Comparison of ENCODE assay signal across 8 cellular contexts in genomic region chr22:45441158-45441557, GRCh38. TPM values are rescaled to one million over a fixed set of nuclear protein-coding genes. Genes with fewer than 3 reads are reported as not detected.
A peak's percentile ranks its signal among the peaks of the same experiment; 100 is the strongest.
DNase-seq lines count a peak whose midpoint lies in the region; ATAC-seq, FAIRE-seq and TF ChIP-seq lines count a peak whose summit lies in the region.

No MANE protein-coding gene starts in this region.

- BruUV-seq in endothelial cell of umbilical vein (replicated peaks; lab: Mats Ljungman, UMichigan), result no TSS peak

- POLR2A ChIA-PET in endothelial cell of umbilical vein (lab: Charles Lee), result no interaction called here

- FAIRE-seq in endothelial cell of umbilical vein (lab: Jason Lieb, UNC), result no peak

- H3K27me3 ChIP-seq in WERI-Rb-1 (ENCODE audit: insufficient read depth, low read depth, severe bottlenecking) (no peaks in the 10 kb centered on the region), endothelial cell of umbilical vein (ENCODE audit: control insufficient read depth in 2 of 2, insufficient read depth in 2 of 2, low read length in 2 of 2) (peaks cover 0 to 3% of the 10 kb centered on the region in 2 experiments), aorta (ENCODE audit: control insufficient read depth in 1 of 2, insufficient read depth in 2 of 2, low read length in 1 of 2) (no peaks in the 10 kb centered on the region)

- no peaks in the 10 kb centered on the region for H3K9me1 ChIP-seq in endothelial cell of umbilical vein (replicated peaks; ENCODE audit: control insufficient read depth, extremely low read depth, insufficient read depth, low read length)

- TF ChIP-seq CTCF in NB4 (IDR thresholded peaks at IDR 0.05; ENCODE audit: low read depth, low read length), result peak; percentile 67
- peak; percentile 88 for TF ChIP-seq CTCF in WERI-Rb-1 (IDR thresholded peaks at IDR 0.05; ENCODE audit: low read depth, low read length)
- peak; percentile 37 to 64 for TF ChIP-seq CTCF in endothelial cell of umbilical vein (IDR thresholded peaks at IDR 0.05; ENCODE audit: extremely low read depth in 1 of 2, insufficient read depth in 1 of 2, low read depth in 1 of 2, low read length in 2 of 2)
- peak; percentile 29 for TF ChIP-seq CTCF in mucosa of descending colon (IDR thresholded peaks at IDR 0.05)

- WGBS in aorta, 2 donors, result 30 to 37% methylated on average over 9 of the region's 9 CpGs

- H3K9me3 ChIP-seq in WERI-Rb-1 (ENCODE audit: severe bottlenecking) (no peaks in the 10 kb centered on the region), endothelial cell of umbilical vein (replicated peaks; ENCODE audit: control insufficient read depth, insufficient read depth, low read length) (no peaks in the 10 kb centered on the region), mucosa of descending colon (no peaks in the 10 kb centered on the region), aorta (ENCODE audit: control insufficient read depth, low read length) (no peaks in the 10 kb centered on the region)

- H3K4me2 ChIP-seq in endothelial cell of umbilical vein (ENCODE audit: insufficient read depth, low read length), result no peak overlapping the region

- DNase-seq in SKM-1 (lab: John Stamatoyannopoulos, UW; ENCODE audit: unreplicated experiment), result peak; percentile 18
- no peak for DNase-seq in SKM-1 treated with dmso at 0.1 percent for 144 hours (lab: John Stamatoyannopoulos, UW; ENCODE audit: unreplicated experiment)
- peak; percentile 63 for DNase-seq in NB4 (ENCODE audit: low read depth)
- peak; percentile 84 for DNase-seq in WERI-Rb-1
- peak; percentile 21 for DNase-seq in endothelial cell of umbilical vein (ENCODE audit: low read depth, low spot score)
- peak in 2 of 3 donors; percentile 46 to 68 for DNase-seq in mucosa of descending colon
- DNase-seq in aorta, result peak in 1 of 2 donors; percentile 73
- DNase-seq in COLO829 (ENCODE audit: low spot score), result no peak

- CTCF ChIA-PET in endothelial cell of umbilical vein (lab: Charles Lee), result interaction anchor here (0.8 to 5.8 kb wide), 9 partner anchors 10 to 195 kb away, joined by 3 to 52 read pairs (median 4); no protein-coding TSS in a partner anchor

- H3K4me3 ChIP-seq in NB4 (ENCODE audit: low read depth, low read length) (no peak overlapping the region), WERI-Rb-1 (ENCODE audit: low read depth, low read length) (no peak overlapping the region), endothelial cell of umbilical vein (replicated peaks in 1 of 3; ENCODE audit: insufficient read depth in 1 of 3, low read depth in 1 of 3, low read length in 3 of 3) (no peak overlapping the region), mucosa of descending colon (no peak overlapping the region), aorta (ENCODE audit: low read length in 2 of 2) (no peak overlapping the region)

- H3K79me2 ChIP-seq in endothelial cell of umbilical vein (ENCODE audit: control insufficient read depth, insufficient read depth, low read length), result no peaks in the 10 kb centered on the region

- no peak overlapping the region for H3K27ac ChIP-seq in WERI-Rb-1
- no peak overlapping the region for H3K27ac ChIP-seq in endothelial cell of umbilical vein (ENCODE audit: insufficient read depth, low read depth, low read length)
- H3K27ac ChIP-seq in aorta (ENCODE audit: low read depth in 1 of 2, low read length in 2 of 2), result no peak overlapping the region

- dilution Hi-C loops in endothelial cell of umbilical vein (cut with MboI; ENCODE audit: extremely low pct_ligation_motif_present, low sequenced_read_pairs), result no loop called here

- intact Hi-C loops in endothelial cell of umbilical vein (cut with micrococcal nuclease), result loop anchor here (1.0 kb wide), 1 partner anchor 112 kb away; no protein-coding TSS in a partner anchor
- intact Hi-C loops in mucosa of descending colon (cut with DNase I, micrococcal nuclease), result no loop called here
- intact Hi-C loops in aorta (cut with DNase I), result loop anchor here (1.0 to 2.0 kb wide), 2 partner anchors 112 to 114 kb away; no protein-coding TSS in a partner anchor

- no peaks in the 10 kb centered on the region for H4K20me1 ChIP-seq in endothelial cell of umbilical vein (replicated peaks; ENCODE audit: control insufficient read depth, extremely low read depth, insufficient read depth, low read length)

- ATAC-seq in mucosa of descending colon (peak; percentile 82), aorta (ENCODE audit: low FRiP score) (peak; percentile 83)

- H3K4me1 ChIP-seq in endothelial cell of umbilical vein (ENCODE audit: control insufficient read depth, extremely low read depth, insufficient read depth, low read length) (no peaks in the 10 kb centered on the region), mucosa of descending colon (ENCODE audit: low read depth) (peaks cover 5% of the 10 kb centered on the region), aorta (ENCODE audit: control insufficient read depth in 1 of 2, insufficient read depth in 2 of 2, low read length in 2 of 2) (no peaks in the 10 kb centered on the region)

- no peak overlapping the region for H2AFZ ChIP-seq in endothelial cell of umbilical vein (ENCODE audit: low read depth, low read length)

- H3K36me3 ChIP-seq in WERI-Rb-1, result no peaks in the 10 kb centered on the region
- no peaks in the 10 kb centered on the region for H3K36me3 ChIP-seq in endothelial cell of umbilical vein (ENCODE audit: control insufficient read depth in 2 of 2, extremely low read depth in 1 of 2, insufficient read depth in 2 of 2, low read length in 2 of 2)
- no peaks in the 10 kb centered on the region for H3K36me3 ChIP-seq in mucosa of descending colon (ENCODE audit: low read depth)
- H3K36me3 ChIP-seq in aorta (ENCODE audit: control insufficient read depth in 1 of 2, insufficient read depth in 2 of 2, low read length in 1 of 2), result no peaks in the 10 kb centered on the region

- TF ChIP-seq POLR2A in NB4 (IDR thresholded peaks at IDR 0.05; ENCODE audit: extremely low read depth, insufficient read length) (no peak), endothelial cell of umbilical vein (IDR thresholded peaks at IDR 0.05; ENCODE audit: low read depth, low read length) (no peak)

- no peak overlapping the region for H3K9ac ChIP-seq in endothelial cell of umbilical vein (replicated peaks; ENCODE audit: extremely low read depth, insufficient read depth, low read length)

TF ChIP-seq in endothelial cell of umbilical vein, 7 proteins besides CTCF, POLR2A, EP300 and RAD21:
- TF ChIP-seq EZH2 (IDR thresholded peaks at IDR 0.05; ENCODE audit: borderline replicate concordance, low read depth, low read length, severe bottlenecking) (no peak), FOS (IDR thresholded peaks at IDR 0.05; ENCODE audit: borderline replicate concordance, insufficient read depth, low read length) (no peak), POLR2AphosphoS5 (IDR thresholded peaks at IDR 0.05; ENCODE audit: insufficient read depth, low read depth, low read length) (no peak), GATA2 (IDR thresholded peaks at IDR 0.05; ENCODE audit: insufficient read depth, insufficient read length, low read depth, low read length) (no peak), JUN (IDR thresholded peaks at IDR 0.05; ENCODE audit: borderline replicate concordance, insufficient read depth, insufficient read length, low read depth) (no peak), MYC (IDR thresholded peaks at IDR 0.05; ENCODE audit: low read depth, low read length) (no peak), MAX (IDR thresholded peaks at IDR 0.05; ENCODE audit: insufficient read depth, insufficient read length) (no peak)

RNA-seq across cellular contexts. Expression of gene RIBC2, which starts 27.7 kb away (rescaled TPM):
- total RNA-seq in endothelial cell of umbilical vein, result 5.7 TPM in 2 replicates
- polyA plus RNA-seq in endothelial cell of umbilical vein, result 1.0 and 1.2 TPM in 2 replicates
- polyA plus RNA-seq in endothelial cell of umbilical vein (2011; cell fraction: cytosol; rRNA removed), result 1.9 and 2.2 TPM in 2 replicates
- 1.7 and 3.1 TPM in 2 replicates for polyA plus RNA-seq in endothelial cell of umbilical vein (2011; cell fraction: nucleus; rRNA removed)
- polyA plus RNA-seq in endothelial cell of umbilical vein (2012), result 1.6 and 2.0 TPM in 2 replicates
- polyA minus RNA-seq in endothelial cell of umbilical vein, result 0.49 and 0.93 TPM in 2 replicates
- polyA minus RNA-seq in endothelial cell of umbilical vein (2011; cell fraction: cytosol; rRNA and poly(A)+ RNA removed), result 2.9 TPM
- polyA minus RNA-seq in endothelial cell of umbilical vein (2011; cell fraction: nucleus; rRNA and poly(A)+ RNA removed), result 0.67 and 1.6 TPM in 2 replicates
- 1 to 10 TPM in 2 of 3 donors, under 1 TPM in 1; 0.41 to 2.6 (median 1.6) TPM for total RNA-seq in mucosa of descending colon
- total RNA-seq in aorta, result 1 to 10 TPM in 1 of 2 donors, under 1 TPM in 1; 0.55 to 1.2 TPM
- under 1 TPM in 1 of 2 donors, not detected in 1; 0.31 TPM for polyA plus RNA-seq in aorta

RNA-seq across cellular contexts. Expression of gene SMC1B, which starts 27.8 kb away (rescaled TPM):
- total RNA-seq in endothelial cell of umbilical vein (0.07 TPM in 1 of 2 replicates, not detected in the other), mucosa of descending colon (not detected), aorta (not detected)
- polyA plus RNA-seq in endothelial cell of umbilical vein (not detected in 2 replicates), aorta (not detected)
- polyA plus RNA-seq in endothelial cell of umbilical vein (2011; cell fraction: cytosol; rRNA removed), result not detected in 2 replicates
- 0.03 TPM in 1 of 2 replicates, not detected in the other for polyA plus RNA-seq in endothelial cell of umbilical vein (2011; cell fraction: nucleus; rRNA removed)
- 0.04 TPM in 1 of 2 replicates, not detected in the other for polyA plus RNA-seq in endothelial cell of umbilical vein (2012)
- not detected in 2 replicates for polyA minus RNA-seq in endothelial cell of umbilical vein
- not detected for polyA minus RNA-seq in endothelial cell of umbilical vein (2011; cell fraction: cytosol; rRNA and poly(A)+ RNA removed)
- polyA minus RNA-seq in endothelial cell of umbilical vein (2011; cell fraction: nucleus; rRNA and poly(A)+ RNA removed), result not detected in 2 replicates

Comparison
In these comparisons a context has a peak if more than half of its experiments do, and no peak if none do; other contexts are left out.
1. DNase-seq: peak in SKM-1 (single experiment), NB4 (single experiment), WERI-Rb-1 (single experiment), endothelial cell of umbilical vein (single experiment) and mucosa of descending colon (2 of 3); none in SKM-1 treated with dmso at 0.1 percent for 144 hours (single experiment) and COLO829 (single experiment).
2. CTCF ChIP-seq: peak in every context shown above with its lines; median percentile 88 in WERI-Rb-1; 67 in NB4; 50 in endothelial cell of umbilical vein; 29 in mucosa of descending colon.
3. intact Hi-C loops: an anchor here in endothelial cell of umbilical vein (1.0 kb wide) and aorta (1.0 to 2.0 kb wide); none called in mucosa of descending colon.